ENCODE assay signal across 20 cellular contexts in genomic region chr17:67619555-67619954, GRCh38.
"Had no signal": no experiment of that assay in that cellular context is flagged by ENCODE, and none has a peak within 500 bp of the region (broad histone marks: within the 10 kb centered on the region; RNA-seq: fewer than 3 reads in every experiment).

No MANE protein-coding gene starts in this region.

- H3K4me1 ChIP-seq: left lung, psoas muscle had no signal

- H3K4me1 Mint-ChIP-seq: activated naive CD8-positive, alpha-beta T cell treated with anti-CD3 and anti-CD28 coated beads for 36 hours; stimulated activated naive CD8-positive, alpha-beta T cell treated with anti-CD3 and anti-CD28 coated beads, Interleukin-15, amount 100 ng/mL, for 72 hours had no signal

- H3K9me3 ChIP-seq: left lung, psoas muscle had no signal

- H3K27me3 Mint-ChIP-seq: activated naive CD8-positive, alpha-beta T cell treated with anti-CD3 and anti-CD28 coated beads for 36 hours; stimulated activated naive CD8-positive, alpha-beta T cell treated with anti-CD3 and anti-CD28 coated beads, Interleukin-15, amount 100 ng/mL, for 72 hours; type B pancreatic cell had no signal

- H3K27ac ChIP-seq: left lung, psoas muscle, skin epidermis had no signal

- H3K27ac Mint-ChIP-seq: activated naive CD8-positive, alpha-beta T cell treated with anti-CD3 and anti-CD28 coated beads for 36 hours; nephron; type B pancreatic cell had no signal

- H3K27me3 ChIP-seq: cardiac muscle cell, dorsolateral prefrontal cortex, left lung had no signal

- H3K4me3 Mint-ChIP-seq: activated naive CD8-positive, alpha-beta T cell treated with anti-CD3 and anti-CD28 coated beads for 36 hours; nephron; stimulated activated naive CD8-positive, alpha-beta T cell treated with anti-CD3 and anti-CD28 coated beads, Interleukin-15, amount 100 ng/mL, for 72 hours; type B pancreatic cell had no signal

- H3K36me3 Mint-ChIP-seq: activated naive CD8-positive, alpha-beta T cell treated with anti-CD3 and anti-CD28 coated beads for 36 hours; type B pancreatic cell had no signal

- H3K36me3 ChIP-seq: cardiac muscle cell, left lung had no signal

- H3K9me3 Mint-ChIP-seq: activated naive CD8-positive, alpha-beta T cell treated with anti-CD3 and anti-CD28 coated beads for 36 hours; nephron; stimulated activated naive CD8-positive, alpha-beta T cell treated with anti-CD3 and anti-CD28 coated beads, Interleukin-15, amount 100 ng/mL, for 72 hours; type B pancreatic cell had no signal

- H3K4me3 ChIP-seq: cardiac muscle cell, dorsolateral prefrontal cortex, left lung, psoas muscle, skin epidermis had no signal

- DNase-seq: activated CD4-positive, CD25-positive, alpha-beta regulatory T cell treated with anti-CD3 and anti-CD28 coated beads, Interleukin-2, amount 50 U/mL, for 72 hours; activated CD8-positive, alpha-beta memory T cell treated with anti-CD3 and anti-CD28 coated beads for 24 hours; activated CD8-positive, alpha-beta memory T cell treated with anti-CD3 and anti-CD28 coated beads, Interleukin-2, amount 50 U/mL, for 48 hours; activated gamma-delta T cell; activated naive CD8-positive, alpha-beta T cell treated with anti-CD3 and anti-CD28 coated beads for 36 hours; amygdala; erythroblast; foreskin melanocyte; left lung; midbrain; psoas muscle; right cardiac atrium; stimulated activated CD4-positive, alpha-beta T cell treated with anti-CD3 and anti-CD28 coated beads, Interleukin-15, amount 100 ng/mL, for 24 hours; stimulated activated CD4-positive, alpha-beta T cell treated with anti-CD3 and anti-CD28 coated beads, Interleukin-2, amount 100 ng/mL, for 48 hours; stimulated activated naive CD8-positive, alpha-beta T cell treated with anti-CD3 and anti-CD28 coated beads, Interleukin-15, amount 100 ng/mL, for 72 hours had no signal
